Comparison of ENCODE assay signal across 1 cellular context in the genomic region with DNA sequence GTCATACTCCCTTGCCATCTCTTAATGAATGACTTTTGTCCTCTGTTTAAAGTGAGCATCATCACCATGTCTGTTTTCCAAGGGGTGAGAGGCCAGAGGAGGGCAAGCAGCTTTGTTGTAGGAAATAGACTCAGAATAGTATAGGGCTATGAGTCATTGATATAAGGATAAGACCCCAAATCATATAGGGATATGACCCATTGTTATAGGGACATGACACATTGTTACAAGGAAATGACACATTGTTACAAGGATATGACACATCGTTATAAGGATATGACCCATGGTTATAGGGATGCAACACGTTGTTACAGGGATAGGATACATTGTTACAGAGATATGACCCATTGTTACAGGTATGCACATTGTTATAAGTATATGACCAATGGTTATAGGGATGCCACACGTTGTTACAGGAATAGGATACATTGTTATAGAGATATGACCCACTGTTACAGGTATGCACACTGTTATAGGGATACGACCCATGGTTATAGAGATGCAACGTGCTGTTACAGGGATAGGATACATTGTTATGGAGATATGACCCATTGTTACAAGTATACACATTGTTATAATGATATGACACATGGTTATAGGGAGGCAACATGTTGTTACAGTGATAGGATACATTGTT.
TF ChIP-seq lines count a peak whose summit lies in the region.

No MANE protein-coding gene starts in this region.

TF ChIP-seq in HepG2, 621 proteins besides CTCF, POLR2A, EP300 and RAD21:
- TF ChIP-seq CREB1 (IDR thresholded peaks at IDR 0.05) (peak; percentile 56), CREB1 (CRISPR knock-in tag; IDR thresholded peaks at IDR 0.05) (no peak), ZNF382 (CRISPR knock-in tag; IDR thresholded peaks at IDR 0.05; ENCODE audit: borderline replicate concordance) (no peak)
